Comparison of ENCODE assay signal across 9 cellular contexts in the genomic region with DNA sequence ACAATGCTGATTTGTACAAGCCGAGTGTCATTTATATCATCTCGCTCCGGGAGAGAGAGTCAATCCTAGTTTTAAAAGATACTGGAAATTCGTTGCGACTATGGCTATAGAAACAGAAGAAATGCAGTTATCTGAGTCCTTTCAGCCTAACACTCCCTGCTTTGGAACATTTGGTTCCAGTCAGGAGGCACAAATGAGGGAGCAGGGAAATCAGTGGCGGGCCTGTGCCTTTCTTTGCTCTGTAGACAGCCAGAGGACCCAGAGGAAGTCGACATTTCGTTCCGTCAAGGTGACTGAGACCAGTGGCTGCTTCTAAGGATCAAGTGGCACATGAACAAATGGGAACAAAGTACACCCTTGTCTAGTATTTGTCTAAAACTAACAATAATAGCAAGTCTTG. TPM values are rescaled to one million over a fixed set of nuclear protein-coding genes. Genes with fewer than 3 reads are reported as not detected.
DNase-seq lines count a peak whose midpoint lies in the region; ATAC-seq and TF ChIP-seq lines count a peak whose summit lies in the region.
"Had no signal": no experiment of that assay in that cellular context is flagged by ENCODE, and none has a peak within 500 bp of the region (broad histone marks: within the 10 kb centered on the region; RNA-seq: fewer than 3 reads in every experiment).

No MANE protein-coding gene starts in this region.

- TF ChIP-seq CTCF in left ventricle myocardium inferior (IDR thresholded peaks at IDR 0.05; ENCODE audit: borderline replicate concordance) (no peak), mesothelial cell of epicardium (IDR thresholded peaks at IDR 0.05; ENCODE audit: unreplicated experiment) (no peak), uterus (IDR thresholded peaks at IDR 0.05) (no peak), ovary (IDR thresholded peaks at IDR 0.05) (no peak)

- H3K4me1 ChIP-seq in left ventricle myocardium inferior (peaks cover 25% of the 10 kb centered on the region), uterus (no peaks in the 10 kb centered on the region), ovary (ENCODE audit: insufficient read depth) (no peaks in the 10 kb centered on the region)

- no peak for TF ChIP-seq POLR2A in uterus (IDR thresholded peaks at IDR 0.05)
- no peak for TF ChIP-seq POLR2A in ovary (IDR thresholded peaks at IDR 0.05)

- H3K4me3 Mint-ChIP-seq in activated naive CD8-positive, alpha-beta T cell treated with anti-CD3 and anti-CD28 coated beads, Interleukin-2, amount 10 ng/mL, durations not matched to agents 7 days and 5 days: peak overlapping the region; percentile 65
- peak overlapping the region; percentile 60 for H3K4me3 Mint-ChIP-seq in mesothelial cell of epicardium

- no peak for TF ChIP-seq EP300 in ovary (IDR thresholded peaks at IDR 0.05)

- H3K9me3 ChIP-seq in left ventricle myocardium inferior (replicated peaks): no peaks in the 10 kb centered on the region
- no peaks in the 10 kb centered on the region for H3K9me3 ChIP-seq in uterus
- no peaks in the 10 kb centered on the region for H3K9me3 ChIP-seq in ovary

- no peaks in the 10 kb centered on the region for H3K27me3 ChIP-seq in left ventricle myocardium inferior (ENCODE audit: low read depth)
- no peaks in the 10 kb centered on the region for H3K27me3 ChIP-seq in uterus
- H3K27me3 ChIP-seq in ovary: no peaks in the 10 kb centered on the region

- DNase-seq in left ventricle myocardium inferior: no peak
- no peak for DNase-seq in cardiac septum (ENCODE audit: low spot score)
- DNase-seq in activated naive CD8-positive, alpha-beta T cell treated with anti-CD3 and anti-CD28 coated beads, Interleukin-2, amount 10 ng/mL, durations not matched to agents 7 days and 5 days: no peak
- no peak for DNase-seq in mesothelial cell of epicardium (ENCODE audit: low spot score in 2 of 2, unreplicated experiment in 2 of 2)
- DNase-seq in uterus: no peak
- DNase-seq in glomerular visceral epithelial cell (ENCODE audit: extremely low spot score): no peak
- DNase-seq in NCI-H526 treated with DMSO at 0.1 percent for 48 hours (lab: John Stamatoyannopoulos, UW): no peak
- no peak for DNase-seq in ovary
- DNase-seq: DMS153 had no signal

- H3K27ac ChIP-seq in left ventricle myocardium inferior (replicated peaks) (peak overlapping the region; percentile 86), uterus (peak overlapping the region; percentile 80 to 90), ovary (peak overlapping the region in 1 of 2 donors; percentile 90)

- peaks cover 4% of the 10 kb centered on the region for H3K36me3 Mint-ChIP-seq in activated naive CD8-positive, alpha-beta T cell treated with anti-CD3 and anti-CD28 coated beads, Interleukin-2, amount 10 ng/mL, durations not matched to agents 7 days and 5 days
- no peaks in the 10 kb centered on the region for H3K36me3 Mint-ChIP-seq in mesothelial cell of epicardium

- peaks cover 51% of the 10 kb centered on the region for H3K4me1 Mint-ChIP-seq in activated naive CD8-positive, alpha-beta T cell treated with anti-CD3 and anti-CD28 coated beads, Interleukin-2, amount 10 ng/mL, durations not matched to agents 7 days and 5 days
- peaks cover 20% of the 10 kb centered on the region for H3K4me1 Mint-ChIP-seq in mesothelial cell of epicardium

- peak overlapping the region; percentile 2 for H3K27ac Mint-ChIP-seq in activated naive CD8-positive, alpha-beta T cell treated with anti-CD3 and anti-CD28 coated beads, Interleukin-2, amount 10 ng/mL, durations not matched to agents 7 days and 5 days
- no peak overlapping the region for H3K27ac Mint-ChIP-seq in mesothelial cell of epicardium

- H3K4me3 ChIP-seq in left ventricle myocardium inferior: peak overlapping the region; percentile 79
- H3K4me3 ChIP-seq in uterus: peak overlapping the region in 1 of 2 donors; percentile 79
- no peak overlapping the region for H3K4me3 ChIP-seq in ovary

- H3K36me3 ChIP-seq in left ventricle myocardium inferior: no peaks in the 10 kb centered on the region
- H3K36me3 ChIP-seq in uterus: no peaks in the 10 kb centered on the region
- H3K36me3 ChIP-seq in ovary: no peaks in the 10 kb centered on the region

- POLR2A ChIA-PET in activated naive CD8-positive, alpha-beta T cell treated with anti-CD3 and anti-CD28 coated beads, Interleukin-2, amount 10 ng/mL, durations not matched to agents 7 days and 5 days (lab: Charles Lee): no interaction called here

- WGBS in ovary, 3 donors: 84 to 86% (median 85%) methylated on average over 9 of the region's 9 CpGs

- intact Hi-C loops in left ventricle myocardium inferior (cut with micrococcal nuclease) (no loop called here), cardiac septum (cut with DNase I) (loop anchor here (5.0 kb wide), 2 partner anchors 71 to 151 kb away; partner anchors contain the start of gene CRYBG3), uterus (cut with DNase I; ENCODE audit: low total_unique reads) (no loop called here), ovary (cut with DNase I) (no loop called here)

- no peaks in the 10 kb centered on the region for H3K27me3 Mint-ChIP-seq in activated naive CD8-positive, alpha-beta T cell treated with anti-CD3 and anti-CD28 coated beads, Interleukin-2, amount 10 ng/mL, durations not matched to agents 7 days and 5 days
- peaks cover 10% of the 10 kb centered on the region for H3K27me3 Mint-ChIP-seq in mesothelial cell of epicardium (ENCODE audit: low read depth)

- no peak for ATAC-seq in activated naive CD8-positive, alpha-beta T cell treated with anti-CD3 and anti-CD28 coated beads, Interleukin-2, amount 10 ng/mL, durations not matched to agents 7 days and 5 days (ENCODE audit: low read depth)

- no peaks in the 10 kb centered on the region for H3K9me3 Mint-ChIP-seq in activated naive CD8-positive, alpha-beta T cell treated with anti-CD3 and anti-CD28 coated beads, Interleukin-2, amount 10 ng/mL, durations not matched to agents 7 days and 5 days
- no peaks in the 10 kb centered on the region for H3K9me3 Mint-ChIP-seq in mesothelial cell of epicardium

RNA-seq across cellular contexts. Expression of gene RIOX2, which starts 0.7 kb away (rescaled TPM):
- total RNA-seq in left ventricle myocardium inferior (9.5 TPM), cardiac septum (14.2 TPM), mesothelial cell of epicardium (17.3 to 20.5 TPM (median 20.0 TPM) in 3 replicates), uterus (10 to 100 TPM in 3 of 4 donors, 1 to 10 TPM in 1; 8.8 to 35.5 (median 22.1) TPM), ovary (10 to 100 TPM; 12.6 to 36.7 (median 23.0) TPM)
- 10 to 100 TPM; 23.8 to 24.2 TPM for total RNA-seq in activated naive CD8-positive, alpha-beta T cell treated with anti-CD3 and anti-CD28 coated beads, Interleukin-2, amount 10 ng/mL, durations not matched to agents 7 days and 5 days
- polyA plus RNA-seq in ovary: 10 to 100 TPM; 10.3 to 21.2 TPM
